ENCODE assay signal across 9 cellular contexts in the genomic region with DNA sequence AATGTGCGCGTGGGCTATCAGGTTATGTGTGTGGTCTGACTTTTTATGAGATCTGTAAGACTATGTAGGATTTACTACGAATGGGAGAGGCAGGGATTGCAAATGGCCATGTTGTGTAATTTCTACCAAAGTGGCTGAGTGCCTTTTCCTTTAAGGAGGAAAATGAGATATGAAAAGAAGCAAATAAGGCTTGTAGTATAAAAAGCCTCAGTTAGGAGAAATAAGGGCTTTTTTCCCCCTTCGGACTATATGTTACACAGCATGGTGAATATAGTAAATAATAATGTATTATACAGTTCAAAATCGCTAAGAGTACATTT. TPM values are rescaled to one million over a fixed set of nuclear protein-coding genes. Genes with fewer than 3 reads are reported as not detected.
DNase-seq lines count a peak whose midpoint lies in the region; ATAC-seq, FAIRE-seq and TF ChIP-seq lines count a peak whose summit lies in the region.
"Had no signal": no experiment of that assay in that cellular context is flagged by ENCODE, and none has a peak within 500 bp of the region (broad histone marks: within the 10 kb centered on the region; RNA-seq: fewer than 3 reads in every experiment).

No MANE protein-coding gene starts in this region.

- H3K4me3 Mint-ChIP-seq in CD14-positive monocyte (peak overlapping the region; percentile 88 to 95), neural crest cell (peak overlapping the region; percentile 90)

- no peak for ATAC-seq in HG03097 (IDR thresholded peaks at IDR 0.05; ENCODE audit: low FRiP score, unreplicated experiment)
- ATAC-seq in HG02852 (IDR thresholded peaks at IDR 0.05; ENCODE audit: unreplicated experiment) = no peak

- peaks cover 7 to 15% (median 10%) of the 10 kb centered on the region in 3 donors for H3K27me3 Mint-ChIP-seq in CD14-positive monocyte (ENCODE audit: low read depth in 3 of 3)
- no peaks in the 10 kb centered on the region for H3K27me3 Mint-ChIP-seq in neural crest cell (ENCODE audit: low read depth)

- peaks cover 9% of the 10 kb centered on the region; the same call in 1 of the 2 replicates for H3F3A ChIP-seq in MM.1S (ENCODE audit: insufficient read depth, low read length)

- no peak for TF ChIP-seq CTCF in CD14-positive monocyte (IDR thresholded peaks at IDR 0.05)
- no peak for TF ChIP-seq CTCF in MM.1S (IDR thresholded peaks at IDR 0.05; ENCODE audit: low read length)
- no peak for TF ChIP-seq CTCF in neural crest cell (conservative IDR thresholded peaks at IDR 0.05)

- H3K36me3 ChIP-seq in MM.1S (replicated peaks; ENCODE audit: insufficient read depth, low read length) = no peaks in the 10 kb centered on the region
- H3K36me3 ChIP-seq in effector memory CD4-positive, alpha-beta T cell (ENCODE audit: control insufficient read depth, insufficient read depth, low read length) = peaks cover 11% of the 10 kb centered on the region

- intact Hi-C loops in CD14-positive monocyte (cut with micrococcal nuclease) = loop anchor here in 1 of 2 donors (5.0 kb wide), 1 partner anchor 263 kb away; a partner anchor contains a TSS

- H2AFZ ChIP-seq in MM.1S (ENCODE audit: low read length) = peak overlapping the region; percentile 89

- H3K9me3 ChIP-seq in MM.1S (replicated peaks; ENCODE audit: insufficient read depth, low read length) = no peaks in the 10 kb centered on the region
- no peaks in the 10 kb centered on the region for H3K9me3 ChIP-seq in effector memory CD4-positive, alpha-beta T cell (ENCODE audit: control insufficient read depth, low read length)

- H3K79me2 ChIP-seq in MM.1S (ENCODE audit: low read length) = no peaks in the 10 kb centered on the region

- no peak for TF ChIP-seq POLR2A in GM12891 (IDR thresholded peaks at IDR 0.05; ENCODE audit: low read depth, low read length)

- peaks cover 7 to 12% of the 10 kb centered on the region in 2 donors for H3K36me3 Mint-ChIP-seq in CD14-positive monocyte
- H3K36me3 Mint-ChIP-seq in neural crest cell (ENCODE audit: low read depth) = peaks cover 8% of the 10 kb centered on the region

- FAIRE-seq in GM12891 (lab: Jason Lieb, UNC) = no peak
- FAIRE-seq: colon had no signal

- peak overlapping the region; percentile 76 to 94 (median 86) for H3K27ac Mint-ChIP-seq in CD14-positive monocyte
- peak overlapping the region; percentile 93 for H3K27ac Mint-ChIP-seq in neural crest cell (ENCODE audit: unreplicated experiment)

- H3K27me3 ChIP-seq in MM.1S (replicated peaks; ENCODE audit: insufficient read depth, low read length) = no peaks in the 10 kb centered on the region
- H3K27me3 ChIP-seq in effector memory CD4-positive, alpha-beta T cell (replicated peaks; ENCODE audit: control insufficient read depth, insufficient read depth, low read length, poor library complexity, severe bottlenecking) = no peaks in the 10 kb centered on the region

- peak overlapping the region; percentile 72 for H3K9ac ChIP-seq in MM.1S (ENCODE audit: low read length)

- peak overlapping the region; percentile 95 for H3K4me2 ChIP-seq in MM.1S (ENCODE audit: low read depth, low read length)

- H3K4me1 ChIP-seq in MM.1S (ENCODE audit: low read length) = 0 out of 2 replicates have a peak, but pooled peaks cover 5% of the 10 kb centered on the region
- H3K4me1 ChIP-seq in effector memory CD4-positive, alpha-beta T cell (ENCODE audit: control insufficient read depth, insufficient read depth, low read length, poor library complexity, severe bottlenecking) = peaks cover 6% of the 10 kb centered on the region

- H3K4me1 Mint-ChIP-seq in CD14-positive monocyte = peaks cover 15% of the 10 kb centered on the region
- peaks cover 22% of the 10 kb centered on the region for H3K4me1 Mint-ChIP-seq in neural crest cell

- H3K27ac ChIP-seq in MM.1S (ENCODE audit: low read length) = no peak overlapping the region; the same call in 1 of the 2 replicates
- H3K27ac ChIP-seq in effector memory CD4-positive, alpha-beta T cell (ENCODE audit: insufficient read depth, low read length, poor library complexity, severe bottlenecking) = peak overlapping the region; percentile 66

- no peak for DNase-seq in CD14-positive monocyte (ENCODE audit: low spot score)
- no peak for DNase-seq in MM.1S
- no peak for DNase-seq in effector memory CD4-positive, alpha-beta T cell
- DNase-seq in neural crest cell (ENCODE audit: low read depth, low spot score) = no peak
- no peak for DNase-seq in GM12891 (ENCODE audit: insufficient read length, low spot score)
- DNase-seq in activated CD8-positive, alpha-beta memory T cell treated with anti-CD3 and anti-CD28 coated beads, Interleukin-2, amount 50 U/mL, for 4 hours = no peak

- no peaks in the 10 kb centered on the region for H3K9me2 ChIP-seq in MM.1S (replicated peaks; ENCODE audit: insufficient read depth, low read length)

- H3K9me3 Mint-ChIP-seq in CD14-positive monocyte (peaks cover 7 to 11% (median 9%) of the 10 kb centered on the region in 7 donors), neural crest cell (peaks cover 10% of the 10 kb centered on the region)

- peak overlapping the region; percentile 89 for H3K4me3 ChIP-seq in MM.1S (ENCODE audit: low read length)
- H3K4me3 ChIP-seq in effector memory CD4-positive, alpha-beta T cell (ENCODE audit: insufficient read depth, low read depth, low read length, poor library complexity, severe bottlenecking) = peak overlapping the region; percentile 96

- H4K20me1 ChIP-seq in MM.1S (ENCODE audit: insufficient read depth, low read length) = no peaks in the 10 kb centered on the region

TF ChIP-seq in GM12891, 5 proteins besides CTCF, POLR2A, EP300 and RAD21:
- TF ChIP-seq SPI1 (IDR thresholded peaks at IDR 0.05; ENCODE audit: low read depth, low read length) (no peak), TAF1 (IDR thresholded peaks at IDR 0.05; ENCODE audit: low read depth, low read length) (no peak), POU2F2 (IDR thresholded peaks at IDR 0.05; ENCODE audit: low read depth, low read length) (no peak), PAX5 (IDR thresholded peaks at IDR 0.05; ENCODE audit: insufficient read depth, low read length, severe bottlenecking) (no peak), POLR2AphosphoS5 (IDR thresholded peaks at IDR 0.05; ENCODE audit: low read depth, low read length) (no peak)

RNA-seq across cellular contexts. Expression of a gene that starts 0.4 kb away (rescaled TPM):
- under 1 TPM; 0.37 to 0.59 TPM for polyA plus RNA-seq in CD14-positive monocyte
- 16.5 and 21.2 TPM in 2 replicates for total RNA-seq in neural crest cell
- 2.3 TPM for polyA plus RNA-seq in GM12891 (2012; ENCODE audit: low read depth, missing spikeins)
